ENCODE assay signal across 8 cellular contexts in genomic region chr16:47037396-47037745, GRCh38.
DNase-seq lines count a peak whose midpoint lies in the region; ATAC-seq, FAIRE-seq and TF ChIP-seq lines count a peak whose summit lies in the region.

No MANE protein-coding gene starts in this region.

- H3K4me3 Mint-ChIP-seq in activated CD8-positive, alpha-beta memory T cell treated with anti-CD3 and anti-CD28 coated beads, Interleukin-2, amount 10 ng/mL, durations not matched to agents 7 days and 5 days, result peak overlapping the region; percentile 71

- H3K36me3 Mint-ChIP-seq in activated CD8-positive, alpha-beta memory T cell treated with anti-CD3 and anti-CD28 coated beads, Interleukin-2, amount 10 ng/mL, durations not matched to agents 7 days and 5 days, result no peaks in the 10 kb centered on the region

- H3K4me1 Mint-ChIP-seq in activated CD8-positive, alpha-beta memory T cell treated with anti-CD3 and anti-CD28 coated beads, Interleukin-2, amount 10 ng/mL, durations not matched to agents 7 days and 5 days, result peaks cover 6% of the 10 kb centered on the region

- CTCF ChIA-PET in activated CD8-positive, alpha-beta memory T cell treated with anti-CD3 and anti-CD28 coated beads, Interleukin-2, amount 10 ng/mL, durations not matched to agents 7 days and 5 days (lab: Charles Lee), result interaction anchor here (0.6 to 3.2 kb wide), 40 partner anchors 8 to 1595 kb away, joined by 3 to 57 read pairs (median 5); partner anchors contain the start of genes DNAJA2 and NETO2

- H3K27ac ChIP-seq in pancreas, result no peak overlapping the region

- TF ChIP-seq CTCF in foreskin fibroblast (IDR thresholded peaks at IDR 0.05; ENCODE audit: low read depth, low read length), result no peak
- TF ChIP-seq CTCF in pancreas (IDR thresholded peaks at IDR 0.05), result no peak

- peak overlapping the region; percentile 59 for H3K27ac Mint-ChIP-seq in activated CD8-positive, alpha-beta memory T cell treated with anti-CD3 and anti-CD28 coated beads, Interleukin-2, amount 10 ng/mL, durations not matched to agents 7 days and 5 days

- DNase-seq in CD1c-positive myeloid dendritic cell (ENCODE audit: extremely low spot score), result peak; percentile 6
- peak; percentile 51 for DNase-seq in activated CD8-positive, alpha-beta memory T cell treated with anti-CD3 and anti-CD28 coated beads, Interleukin-2, amount 10 ng/mL, durations not matched to agents 7 days and 5 days
- DNase-seq in foreskin fibroblast, result no peak
- peak in 4 of 6 donors; percentile 30 to 78 (median 62) for DNase-seq in pancreas
- no peak for DNase-seq in NOMO-1 (lab: John Stamatoyannopoulos, UW; ENCODE audit: unreplicated experiment in 2 of 2)
- no peak for DNase-seq in NCI-H1092 treated with DMSO at 0.1 percent for 48 hours (lab: John Stamatoyannopoulos, UW)

- H3K27me3 Mint-ChIP-seq in activated CD8-positive, alpha-beta memory T cell treated with anti-CD3 and anti-CD28 coated beads, Interleukin-2, amount 10 ng/mL, durations not matched to agents 7 days and 5 days, result peaks cover 28% of the 10 kb centered on the region

- ATAC-seq in GM21360 (IDR thresholded peaks at IDR 0.05; ENCODE audit: unreplicated experiment) (peak; percentile 36), HG03571 (IDR thresholded peaks at IDR 0.05; ENCODE audit: unreplicated experiment) (peak; percentile 40), pancreas (peak; percentile 20 to 57 (median 34))
- ATAC-seq in activated CD8-positive, alpha-beta memory T cell treated with anti-CD3 and anti-CD28 coated beads, Interleukin-2, amount 10 ng/mL, durations not matched to agents 7 days and 5 days, result peak; percentile 43

- intact Hi-C loops in pancreas (cut with DNase I), result loop anchor here in 1 of 3 donors (5.0 kb wide), 1 partner anchor 1130 kb away; no protein-coding TSS in a partner anchor

- no peaks in the 10 kb centered on the region for H3K27me3 ChIP-seq in pancreas

- FAIRE-seq in pancreas (lab: Jason Lieb, UNC), result no peak

- H3K9me3 ChIP-seq in pancreas, result no peaks in the 10 kb centered on the region

- H3K36me3 ChIP-seq in pancreas, result no peaks in the 10 kb centered on the region

- no peaks in the 10 kb centered on the region for H3K9me3 Mint-ChIP-seq in activated CD8-positive, alpha-beta memory T cell treated with anti-CD3 and anti-CD28 coated beads, Interleukin-2, amount 10 ng/mL, durations not matched to agents 7 days and 5 days (ENCODE audit: low read depth)

- no peaks in the 10 kb centered on the region for H3K4me1 ChIP-seq in pancreas

- H3K4me3 ChIP-seq in foreskin fibroblast (ENCODE audit: low read depth in 1 of 2, low read length in 2 of 2) (peak overlapping the region; percentile 43 to 68), pancreas (peak overlapping the region; percentile 29 to 59 (median 54))

- 2 to 3% methylated on average over 23 to 24 of the region's 24 CpGs for WGBS in pancreas, 2 donors

Comparison
In these comparisons a context has a peak if more than half of its experiments do, and no peak if none do; other contexts are left out.
1. DNase-seq: peak in CD1c-positive myeloid dendritic cell (single experiment), activated CD8-positive, alpha-beta memory T cell treated with anti-CD3 and anti-CD28 coated beads, Interleukin-2, amount 10 ng/mL, durations not matched to agents 7 days and 5 days (single experiment) and pancreas (4 of 6); none in foreskin fibroblast (0 of 2), NOMO-1 (0 of 2) and NCI-H1092 treated with DMSO at 0.1 percent for 48 hours (single experiment).
2. Peak in every context shown above with its lines, with median percentiles within 50 percentile points of each other: ATAC-seq.